ENCODE assay signal across 1 cellular context in the genomic region with DNA sequence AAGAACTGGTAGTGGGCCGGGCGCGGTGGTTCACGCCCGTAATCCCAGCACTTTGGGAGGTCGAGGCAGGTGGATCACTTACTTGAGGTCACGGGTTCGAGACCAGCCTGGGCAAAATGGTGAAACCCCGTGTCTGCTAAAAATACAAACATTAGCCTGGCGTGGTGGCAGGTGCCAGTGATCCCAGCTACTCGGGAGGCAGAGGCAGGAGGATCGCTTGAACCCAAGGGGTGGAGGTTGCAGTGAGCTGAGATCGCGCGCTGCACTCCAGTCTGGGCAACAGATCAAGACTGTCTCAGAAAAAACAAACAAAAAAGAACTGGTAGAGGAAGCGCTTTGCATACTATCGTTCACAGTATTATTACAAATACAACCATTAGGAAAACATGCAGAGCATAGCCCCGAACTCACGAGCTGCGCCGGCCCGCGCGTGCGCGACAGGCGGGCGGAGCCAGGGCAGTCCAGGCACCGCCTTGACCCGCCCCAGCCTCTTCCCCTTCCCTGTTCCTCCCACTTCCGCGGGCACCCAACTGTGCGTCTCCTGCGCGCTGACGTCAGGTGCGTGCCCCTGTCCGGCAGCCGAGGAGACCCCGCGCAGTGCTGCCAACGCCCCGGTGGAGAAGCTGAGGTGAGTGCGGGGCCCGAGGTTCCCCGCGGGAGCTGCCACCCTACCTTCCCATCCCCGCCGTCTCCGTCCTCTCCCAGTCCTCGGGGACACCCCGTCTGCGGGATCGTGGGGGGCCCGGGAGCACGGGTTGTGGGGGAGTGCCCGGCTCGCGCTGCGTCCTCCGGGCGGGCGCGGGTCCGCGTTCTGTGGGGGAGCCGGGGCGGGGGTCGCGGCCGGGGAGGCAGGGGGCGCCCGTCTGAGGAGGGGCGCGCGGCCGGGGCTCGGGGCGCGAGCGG.
TF ChIP-seq lines count a peak whose summit lies in the region.

TSS of gene CDC42 (plus strand) at position 595 of the 903 bp plus-strand sequence. CDS start 25,770 bp downstream, outside the sequence.

TF ChIP-seq in GM12878, 131 proteins besides CTCF, POLR2A, EP300 and RAD21 (continued from another document):
- peak; percentile 76 to 82; a peak in 3 of 4 replicates for TF ChIP-seq BHLHE40 (IDR thresholded peaks at IDR 0.05; ENCODE audit: borderline replicate concordance in 1 of 2, low read depth in 2 of 2, low read length in 1 of 2)
- TF ChIP-seq RFX5 (IDR thresholded peaks at IDR 0.05; ENCODE audit: low read depth, low read length): peak; percentile 64; the same call in 1 of the 2 replicates
- no peak for TF ChIP-seq SKIL (IDR thresholded peaks at IDR 0.05; ENCODE audit: low read depth, poor library complexity, severe bottlenecking)
- no peak for TF ChIP-seq CEBPZ (IDR thresholded peaks at IDR 0.05; ENCODE audit: low read depth, low read length)
TF ChIP-seq in GM12878: peak in this region for 50.
